In genomic region chr4:127832585-127832984, GRCh38 we compare ENCODE assay signal across 10 cellular contexts. TPM values are rescaled to one million over a fixed set of nuclear protein-coding genes. Genes with fewer than 3 reads are reported as not detected.
DNase-seq lines count a peak whose midpoint lies in the region; ATAC-seq and TF ChIP-seq lines count a peak whose summit lies in the region.
"Had no signal": no experiment of that assay in that cellular context is flagged by ENCODE, and none has a peak within 500 bp of the region (broad histone marks: within the 10 kb centered on the region; RNA-seq: fewer than 3 reads in every experiment).

No MANE protein-coding gene starts in this region.

- no peak for TF ChIP-seq POLR2A in GM18505 (IDR thresholded peaks at IDR 0.05; ENCODE audit: borderline replicate concordance, extremely low read depth, insufficient read depth, insufficient read length)

- no peaks in the 10 kb centered on the region for H3K36me3 Mint-ChIP-seq in activated naive CD4-positive, alpha-beta T cell treated with anti-CD3 and anti-CD28 coated beads for 36 hours (ENCODE audit: low read depth)

- H3K27ac Mint-ChIP-seq in activated naive CD4-positive, alpha-beta T cell treated with anti-CD3 and anti-CD28 coated beads for 36 hours = no peak overlapping the region

- DNase-seq in RPMI8226 (peak; percentile 2), NCI-H146 (lab: John Stamatoyannopoulos, UW) (no peak), NCI-H510A (lab: John Stamatoyannopoulos, UW) (no peak)
- DNase-seq in activated CD4-positive, alpha-beta T cell treated with anti-CD3 and anti-CD28 coated beads, Interleukin-2, amount 50 U/mL, for 48 hours = no peak
- DNase-seq in activated naive CD4-positive, alpha-beta T cell treated with anti-CD3 and anti-CD28 coated beads for 36 hours = no peak
- DNase-seq: activated CD4-positive, alpha-beta T cell treated with anti-CD3 and anti-CD28 coated beads, Interleukin-2, amount 50 U/mL, for 4 hours; amygdala had no signal

- H3K9me3 Mint-ChIP-seq in activated naive CD4-positive, alpha-beta T cell treated with anti-CD3 and anti-CD28 coated beads for 36 hours = no peaks in the 10 kb centered on the region

- H3K4me1 Mint-ChIP-seq in activated naive CD4-positive, alpha-beta T cell treated with anti-CD3 and anti-CD28 coated beads for 36 hours (ENCODE audit: low read depth) = no peaks in the 10 kb centered on the region

- no peak overlapping the region for H3K4me3 Mint-ChIP-seq in activated naive CD4-positive, alpha-beta T cell treated with anti-CD3 and anti-CD28 coated beads for 36 hours

- CTCF ChIA-PET in activated naive CD4-positive, alpha-beta T cell treated with anti-CD3 and anti-CD28 coated beads for 36 hours (lab: Charles Lee) = no interaction called here

- ATAC-seq in GM18505 (IDR thresholded peaks at IDR 0.05; ENCODE audit: unreplicated experiment) (peak; percentile 60), GM21528 (IDR thresholded peaks at IDR 0.05; ENCODE audit: low FRiP score, unreplicated experiment) (peak; percentile 65), HG03139 (IDR thresholded peaks at IDR 0.05; ENCODE audit: unreplicated experiment) (peak; percentile 61)

- H3K27me3 Mint-ChIP-seq in activated naive CD4-positive, alpha-beta T cell treated with anti-CD3 and anti-CD28 coated beads for 36 hours (ENCODE audit: low read depth) = no peaks in the 10 kb centered on the region

- intact Hi-C loops in activated naive CD4-positive, alpha-beta T cell treated with anti-CD3 and anti-CD28 coated beads for 36 hours (cut with micrococcal nuclease) = no loop called here

RNA-seq across cellular contexts. Expression of gene PLK4, which starts 48.1 kb away (rescaled TPM):
- total RNA-seq in activated naive CD4-positive, alpha-beta T cell treated with anti-CD3 and anti-CD28 coated beads for 36 hours = 10 to 100 TPM; 44.7 to 52.3 TPM

RNA-seq across cellular contexts. Expression of gene HSPA4L, which starts 50.5 kb away (rescaled TPM):
- total RNA-seq in activated naive CD4-positive, alpha-beta T cell treated with anti-CD3 and anti-CD28 coated beads for 36 hours = 1 to 10 TPM; 2.6 to 2.8 TPM
